Comparison of ENCODE assay signal across 8 cellular contexts in the genomic region with DNA sequence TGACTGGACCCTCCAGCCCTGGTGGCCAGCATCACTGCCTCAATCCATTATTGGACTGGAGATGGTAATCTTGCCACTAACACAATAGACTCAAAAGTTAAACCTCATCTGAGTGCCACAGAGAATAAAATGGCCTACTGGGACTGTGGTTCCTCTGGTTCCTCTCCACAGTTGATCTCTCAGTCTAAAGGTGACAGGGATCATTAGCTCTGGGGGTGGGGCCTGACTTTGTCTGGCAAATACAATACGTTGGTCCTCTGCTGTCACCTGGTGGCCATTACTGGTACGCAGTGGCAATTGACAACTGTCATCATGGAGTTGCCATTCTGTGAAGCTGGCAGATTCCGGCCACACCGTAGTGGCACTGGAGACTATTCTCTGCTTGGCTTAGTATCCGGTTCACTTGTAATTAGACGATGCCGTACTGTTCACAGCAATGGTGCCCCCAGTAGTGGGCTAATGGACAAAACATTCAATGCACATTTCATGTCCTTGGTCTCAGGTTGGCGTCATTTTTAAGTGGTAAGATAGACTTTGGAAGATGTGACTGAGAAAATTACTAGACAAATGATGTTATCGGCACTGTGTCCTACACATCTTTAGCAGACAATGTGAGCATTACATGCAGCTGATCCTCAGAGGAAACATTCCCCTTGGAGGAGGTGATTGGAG. TPM values are rescaled to one million over a fixed set of nuclear protein-coding genes. Genes with fewer than 3 reads are reported as not detected.
DNase-seq lines count a peak whose midpoint lies in the region; ATAC-seq and TF ChIP-seq lines count a peak whose summit lies in the region.

No MANE protein-coding gene starts in this region.

- DNase-seq in GM03348 (ENCODE audit: low spot score) = peak; percentile 83
- peak; percentile 72 for DNase-seq in H4 (ENCODE audit: low spot score)
- peak; percentile 78 to 81 for DNase-seq in Kasumi-1 (lab: John Stamatoyannopoulos, UW)
- DNase-seq in RPMI8226 = peak; percentile 76
- peak; percentile 48 for DNase-seq in foreskin melanocyte
- DNase-seq in ovary = peak; percentile 11 to 40 (median 29)
- peak in 1 of 2 donors; percentile 89 for DNase-seq in upper lobe of left lung

- H3K4me3 Mint-ChIP-seq in activated T-helper 17 cell treated with anti-CD3 and anti-CD28 coated beads, Interleukin-2, amount 50 U/mL, for 72 hours = no peak overlapping the region

- no peaks in the 10 kb centered on the region for H3K9me3 Mint-ChIP-seq in activated T-helper 17 cell treated with anti-CD3 and anti-CD28 coated beads, Interleukin-2, amount 50 U/mL, for 72 hours

- H3K4me1 Mint-ChIP-seq in activated T-helper 17 cell treated with anti-CD3 and anti-CD28 coated beads, Interleukin-2, amount 50 U/mL, for 72 hours = no peaks in the 10 kb centered on the region

- TF ChIP-seq EP300 in ovary (IDR thresholded peaks at IDR 0.05) (no peak), upper lobe of left lung (IDR thresholded peaks at IDR 0.05) (no peak)

- 59 to 61% (median 60%) methylated on average over 9 of the region's 9 CpGs for WGBS in ovary, 3 donors
- 53 to 55% methylated on average over 9 of the region's 9 CpGs for WGBS in upper lobe of left lung, 2 donors

- H3K27ac Mint-ChIP-seq in activated T-helper 17 cell treated with anti-CD3 and anti-CD28 coated beads, Interleukin-2, amount 50 U/mL, for 72 hours = no peak overlapping the region

- ATAC-seq in activated T-helper 17 cell treated with anti-CD3 and anti-CD28 coated beads, Interleukin-2, amount 50 U/mL, for 72 hours (replicated peaks) = peak; percentile 80
- ATAC-seq in upper lobe of left lung (ENCODE audit: low FRiP score in 2 of 2) = peak; percentile 90 to 93

- TF ChIP-seq CTCF in ovary (IDR thresholded peaks at IDR 0.05) (peak in 2 of 3 donors; percentile 19 to 49), upper lobe of left lung (IDR thresholded peaks at IDR 0.05) (peak; percentile 74 to 95 (median 90))

- H3K27me3 Mint-ChIP-seq in activated T-helper 17 cell treated with anti-CD3 and anti-CD28 coated beads, Interleukin-2, amount 50 U/mL, for 72 hours = peaks cover 9% of the 10 kb centered on the region

- no peaks in the 10 kb centered on the region for H3K36me3 ChIP-seq in ovary
- H3K36me3 ChIP-seq in upper lobe of left lung = no peaks in the 10 kb centered on the region

- intact Hi-C loops in ovary (cut with DNase I) = no loop called here

- H3K9me3 ChIP-seq in ovary = no peaks in the 10 kb centered on the region
- no peaks in the 10 kb centered on the region for H3K9me3 ChIP-seq in upper lobe of left lung

- H3K4me1 ChIP-seq in ovary (ENCODE audit: insufficient read depth) = no peaks in the 10 kb centered on the region
- H3K4me1 ChIP-seq in upper lobe of left lung = peaks cover 0 to 5% (median 0%) of the 10 kb centered on the region in 4 donors

- H3K36me3 Mint-ChIP-seq in activated T-helper 17 cell treated with anti-CD3 and anti-CD28 coated beads, Interleukin-2, amount 50 U/mL, for 72 hours (ENCODE audit: low read depth) = no peaks in the 10 kb centered on the region

- H3K27ac ChIP-seq in ovary = no peak overlapping the region
- no peak overlapping the region for H3K27ac ChIP-seq in upper lobe of left lung

- no peaks in the 10 kb centered on the region for H3K27me3 ChIP-seq in ovary
- no peaks in the 10 kb centered on the region for H3K27me3 ChIP-seq in upper lobe of left lung

- no peak overlapping the region for H3K4me3 ChIP-seq in ovary
- H3K4me3 ChIP-seq in upper lobe of left lung = no peak overlapping the region

- TF ChIP-seq POLR2A in ovary (IDR thresholded peaks at IDR 0.05) = no peak
- TF ChIP-seq POLR2A in upper lobe of left lung (IDR thresholded peaks at IDR 0.05) = no peak

RNA-seq across cellular contexts. Expression of gene FGFBP2, which starts 6.7 kb away (rescaled TPM):
- 0.10 and 0.27 TPM in 2 replicates for total RNA-seq in H4 (2014; rRNA removed; shearing (Covaris generic))
- total RNA-seq in activated T-helper 17 cell treated with anti-CD3 and anti-CD28 coated beads, Interleukin-2, amount 50 U/mL, for 72 hours = 1 to 10 TPM in 1 of 2 donors, under 1 TPM in 1; 0.22 to 2.2 TPM
- total RNA-seq in ovary (1 to 10 TPM in 1 of 7 donors, under 1 TPM in 3, not detected in 3; 0.20 to 1.4 (median 0.66) TPM), upper lobe of left lung (1 to 10 TPM in 5 of 6 donors, not detected in 1; 1.8 to 9.7 (median 3.8) TPM)
- polyA plus RNA-seq in ovary = 1 to 10 TPM; 1.7 to 2.2 TPM

RNA-seq across cellular contexts. Expression of gene FGFBP1, which starts 17.8 kb away (rescaled TPM):
- 0.16 and 0.77 TPM in 2 replicates for total RNA-seq in H4 (2014; rRNA removed; shearing (Covaris generic))
- not detected for total RNA-seq in activated T-helper 17 cell treated with anti-CD3 and anti-CD28 coated beads, Interleukin-2, amount 50 U/mL, for 72 hours
- total RNA-seq in ovary (1 to 10 TPM in 1 of 7 donors, under 1 TPM in 1, not detected in 5; 0.36 to 1.4 TPM), upper lobe of left lung (10 to 100 TPM in 1 of 6 donors, 1 to 10 TPM in 3, not detected in 2; 3.1 to 14.4 (median 4.9) TPM)
- polyA plus RNA-seq in ovary = not detected
